Comparison of ENCODE assay signal across 19 cellular contexts in the genomic region with DNA sequence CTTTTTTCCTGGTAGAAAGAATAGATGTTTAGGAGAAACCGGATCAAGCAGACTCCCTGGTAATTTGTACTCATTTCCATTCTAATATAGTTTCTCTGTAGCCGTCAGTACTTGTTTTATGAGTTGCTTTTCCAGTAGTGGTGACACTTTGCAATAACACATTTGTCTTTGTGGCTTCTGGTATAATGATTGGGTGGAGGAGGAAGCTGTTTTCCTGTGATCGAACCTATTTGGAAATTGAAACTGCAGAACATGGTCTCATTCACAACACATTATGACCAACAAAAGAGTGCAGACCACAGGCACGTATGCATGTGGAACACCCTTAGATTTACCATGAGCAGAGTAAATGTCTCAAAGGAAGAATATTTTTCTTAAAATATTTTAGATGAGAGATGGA. TPM values are rescaled to one million over a fixed set of nuclear protein-coding genes. Genes with fewer than 3 reads are reported as not detected.
A peak's percentile ranks its signal among the peaks of the same experiment; 100 is the strongest.
DNase-seq lines count a peak whose midpoint lies in the region; ATAC-seq and TF ChIP-seq lines count a peak whose summit lies in the region.
"Had no signal": no experiment of that assay in that cellular context is flagged by ENCODE, and none has a peak within 500 bp of the region (broad histone marks: within the 10 kb centered on the region; RNA-seq: fewer than 3 reads in every experiment).

No MANE protein-coding gene starts in this region.

- H3F3A ChIP-seq in MM.1S (ENCODE audit: insufficient read depth, low read length): no peaks in the 10 kb centered on the region

- H3K4me3 ChIP-seq in ACC112 (ENCODE audit: low read depth, low read length) (no peak overlapping the region), MM.1S (ENCODE audit: low read length) (peak overlapping the region; percentile 8; the same call in 1 of the 2 replicates), lower lobe of right lung (no peak overlapping the region)
- H3K4me3 ChIP-seq: dorsolateral prefrontal cortex, HAP-1, thyroid gland had no signal

- H3K79me2 ChIP-seq in ACC112 (ENCODE audit: control insufficient read depth, insufficient read depth, low read length, unreplicated experiment) (no peaks in the 10 kb centered on the region), MM.1S (ENCODE audit: low read length) (no peaks in the 10 kb centered on the region)

- H3K27ac ChIP-seq in ACC112 (ENCODE audit: low read depth, low read length) (no peak overlapping the region), MM.1S (ENCODE audit: low read length) (peak overlapping the region; percentile 4; the same call in 1 of the 2 replicates), epithelial cell of prostate (peak overlapping the region; percentile 28), lower lobe of right lung (no peak overlapping the region)
- H3K27ac ChIP-seq: dorsolateral prefrontal cortex, thyroid gland, VCaP had no signal

- intact Hi-C loops in lower lobe of right lung (cut with DNase I): no loop called here

- H3K4me1 ChIP-seq in ACC112 (ENCODE audit: control insufficient read depth, insufficient read depth, low read length, unreplicated experiment) (peaks cover 1% of the 10 kb centered on the region), MM.1S (ENCODE audit: low read length) (peaks cover 12% of the 10 kb centered on the region), lower lobe of right lung (no peaks in the 10 kb centered on the region)
- H3K4me1 ChIP-seq: Caco-2, thyroid gland had no signal

- H3K9ac ChIP-seq in MM.1S (ENCODE audit: low read length): peak overlapping the region; percentile 12; the same call in 1 of the 2 replicates

- H2AFZ ChIP-seq in ACC112 (ENCODE audit: low read length, unreplicated experiment) (peak overlapping the region; percentile 84), MM.1S (ENCODE audit: low read length) (peak overlapping the region; percentile 56)

- ATAC-seq in GM19351 (IDR thresholded peaks at IDR 0.05; ENCODE audit: unreplicated experiment) (peak; percentile 79), lower lobe of right lung (no peak), HG02588 (IDR thresholded peaks at IDR 0.05; ENCODE audit: unreplicated experiment) (no peak)
- ATAC-seq: naive thymus-derived CD8-positive, alpha-beta T cell had no signal

- H3K9me2 ChIP-seq in MM.1S (replicated peaks; ENCODE audit: insufficient read depth, low read length): no peaks in the 10 kb centered on the region

- H3K27me3 ChIP-seq in ACC112 (ENCODE audit: insufficient read depth, low read length): no peaks in the 10 kb centered on the region
- H3K27me3 ChIP-seq in MM.1S (replicated peaks; ENCODE audit: insufficient read depth, low read length): no peaks in the 10 kb centered on the region
- no peaks in the 10 kb centered on the region for H3K27me3 ChIP-seq in lower lobe of right lung (ENCODE audit: low read depth)
- H3K27me3 ChIP-seq: thyroid gland had no signal

- TF ChIP-seq CTCF in MM.1S (IDR thresholded peaks at IDR 0.05; ENCODE audit: low read length) (peak; percentile 16; the same call in 1 of the 2 replicates), lower lobe of right lung (IDR thresholded peaks at IDR 0.05) (no peak)

- DNase-seq in MM.1S (peak; percentile 51), epithelial cell of prostate (ENCODE audit: low read depth, low spot score) (peak; percentile 68), lower lobe of right lung (no peak), hippocampal formation (lab: John Stamatoyannopoulos, UW) (no peak)
- no peak for DNase-seq in activated naive CD4-positive, alpha-beta T cell treated with Interleukin-2 at 50 U/mL for 16 hours
- DNase-seq: Caco-2; dorsolateral prefrontal cortex; naive thymus-derived CD8-positive, alpha-beta T cell; NCI-H187 treated with DMSO at 0.1 percent for 48 hours; NCI-H524; thyroid gland had no signal

- H4K20me1 ChIP-seq in MM.1S (ENCODE audit: insufficient read depth, low read length): no peaks in the 10 kb centered on the region

- peak overlapping the region; percentile 39 for H3K4me2 ChIP-seq in MM.1S (ENCODE audit: low read depth, low read length)

- H3K36me3 ChIP-seq in ACC112 (ENCODE audit: insufficient read depth, low read length) (no peaks in the 10 kb centered on the region; the same call in 1 of the 2 replicates), MM.1S (replicated peaks; ENCODE audit: insufficient read depth, low read length) (no peaks in the 10 kb centered on the region), lower lobe of right lung (no peaks in the 10 kb centered on the region)
- H3K36me3 ChIP-seq: HAP-1, thyroid gland had no signal

- H3K9me3 ChIP-seq in MM.1S (replicated peaks; ENCODE audit: insufficient read depth, low read length) (no peaks in the 10 kb centered on the region), lower lobe of right lung (no peaks in the 10 kb centered on the region)
- H3K9me3 ChIP-seq: Caco-2, HAP-1, thyroid gland had no signal

RNA-seq across cellular contexts. Expression of a gene that starts 7.6 kb away (rescaled TPM):
- not detected for total RNA-seq in lower lobe of right lung
- total RNA-seq: Caco-2; dorsolateral prefrontal cortex; fibroblast of lung; naive thymus-derived CD8-positive, alpha-beta T cell; RPMI7951; thyroid gland had no signal

RNA-seq across cellular contexts. Expression of a gene that starts 52.5 kb away (rescaled TPM):
- not detected for total RNA-seq in lower lobe of right lung
- total RNA-seq: Caco-2; fibroblast of lung; LHCN-M2; naive thymus-derived CD8-positive, alpha-beta T cell; RPMI7951; thyroid gland had no signal

RNA-seq across cellular contexts. Expression of a gene that starts 57.9 kb away (rescaled TPM):
- not detected for total RNA-seq in lower lobe of right lung
- total RNA-seq: Caco-2; dorsolateral prefrontal cortex; fibroblast of lung; LHCN-M2; naive thymus-derived CD8-positive, alpha-beta T cell; RPMI7951; thyroid gland had no signal

Comparison
In these comparisons a context has a peak if more than half of its experiments do, and no peak if none do; other contexts are left out.
1. H3K27ac ChIP-seq: peak in MM.1S (single experiment) and epithelial cell of prostate (single experiment); none in ACC112 (single experiment) and lower lobe of right lung (single experiment).
2. DNase-seq: peak in MM.1S (single experiment) and epithelial cell of prostate (single experiment); none in lower lobe of right lung (single experiment), hippocampal formation (0 of 2) and activated naive CD4-positive, alpha-beta T cell treated with Interleukin-2 at 50 U/mL for 16 hours (single experiment).